In genomic region chr2:196234672-196235071, GRCh38 we compare ENCODE assay signal across 9 cellular contexts.
A peak's percentile ranks its signal among the peaks of the same experiment; 100 is the strongest.
DNase-seq lines count a peak whose midpoint lies in the region; TF ChIP-seq lines count a peak whose summit lies in the region.
"Had no signal": no experiment of that assay in that cellular context is flagged by ENCODE, and none has a peak within 500 bp of the region (broad histone marks: within the 10 kb centered on the region; RNA-seq: fewer than 3 reads in every experiment).

No MANE protein-coding gene starts in this region.

- peaks cover 0 to 10% of the 10 kb centered on the region in 2 donors for H3K4me1 ChIP-seq in breast epithelium
- H3K4me1 ChIP-seq in SJSA1 (replicated peaks): peaks cover 49% of the 10 kb centered on the region
- peaks cover 34 to 94% (median 61%) of the 10 kb centered on the region in 6 donors for H3K4me1 ChIP-seq in spleen

- no peak overlapping the region for H3K4me3 ChIP-seq in breast epithelium
- no peak overlapping the region for H3K4me3 ChIP-seq in SJSA1
- H3K4me3 ChIP-seq in spleen: no peak overlapping the region

- H3K27me3 ChIP-seq in breast epithelium: no peaks in the 10 kb centered on the region
- no peaks in the 10 kb centered on the region for H3K27me3 ChIP-seq in SJSA1 (replicated peaks)
- H3K27me3 ChIP-seq in spleen (replicated peaks in 1 of 7): no peaks in the 10 kb centered on the region

- H3K27me3 Mint-ChIP-seq in MCF 10A (ENCODE audit: insufficient read depth, unreplicated experiment): no peaks in the 10 kb centered on the region

- DNase-seq in MCF 10A (ENCODE audit: unreplicated experiment) (peak; percentile 15), breast epithelium (ENCODE audit: low spot score in 2 of 2) (no peak), SJSA1 (ENCODE audit: low read depth in 1 of 2, low spot score in 2 of 2) (peak; percentile 52 to 68), amniotic epithelial cell (ENCODE audit: low read depth) (peak; percentile 97), spleen (no peak), substantia nigra (lab: John Stamatoyannopoulos, UW) (no peak), iPS-NIHi7 (ENCODE audit: extremely low spot score) (no peak), middle frontal gyrus (ENCODE audit: extremely low spot score, low spot score) (no peak)

- no peak overlapping the region for H3K4me3 Mint-ChIP-seq in MCF 10A (ENCODE audit: unreplicated experiment)

- H3K36me3 ChIP-seq in breast epithelium: no peaks in the 10 kb centered on the region
- 0 out of 2 replicates have a peak, but pooled peaks cover 2% of the 10 kb centered on the region for H3K36me3 ChIP-seq in SJSA1
- H3K36me3 ChIP-seq in spleen: peaks cover 0 to 15% (median 0%) of the 10 kb centered on the region in 6 donors

- no peaks in the 10 kb centered on the region for H3K36me3 Mint-ChIP-seq in MCF 10A (ENCODE audit: insufficient read depth, unreplicated experiment)

- H3K4me1 Mint-ChIP-seq in MCF 10A (ENCODE audit: insufficient read depth, unreplicated experiment): peaks cover 23% of the 10 kb centered on the region

- H3K27ac ChIP-seq in breast epithelium (peak overlapping the region in 1 of 2 donors; percentile 89), SJSA1 (peak overlapping the region; percentile 82), spleen (peak overlapping the region; percentile 12 to 85 (median 76)), substantia nigra (ENCODE audit: low read depth, low read length, poor library complexity, severe bottlenecking) (no peak overlapping the region)
- H3K27ac ChIP-seq: C4-2B had no signal

- intact Hi-C loops in MCF 10A (cut with micrococcal nuclease): no loop called here
- intact Hi-C loops in breast epithelium (cut with DNase I; ENCODE audit: low total_unique reads): no loop called here
- intact Hi-C loops in spleen (cut with DNase I; ENCODE audit: low total_unique reads): no loop called here

- H3K9me3 ChIP-seq in breast epithelium (no peaks in the 10 kb centered on the region), SJSA1 (replicated peaks) (no peaks in the 10 kb centered on the region), spleen (no peaks in the 10 kb centered on the region)

- no peaks in the 10 kb centered on the region for H3K9me3 Mint-ChIP-seq in MCF 10A (ENCODE audit: unreplicated experiment)

- POLR2A ChIA-PET in MCF 10A (lab: Yijun Ruan, JAX): interaction anchor here (0.7 to 5.3 kb wide), 7 partner anchors 9 to 75 kb away, joined by 3 to 60 read pairs (median 5); partner anchors contain the start of gene STK17B

- CTCF ChIA-PET in MCF 10A (lab: Yijun Ruan, JAX): interaction anchor here (0.6 to 3.3 kb wide), 4 partner anchors 42 to 1544 kb away, joined by 3 to 8 read pairs (median 3); no protein-coding TSS in a partner anchor

- TF ChIP-seq CTCF in MCF 10A (IDR thresholded peaks at IDR 0.05; ENCODE audit: unreplicated experiment) (no peak), breast epithelium (IDR thresholded peaks at IDR 0.05) (no peak), spleen (IDR thresholded peaks at IDR 0.05 in 8 of 11, conservative IDR thresholded peaks at IDR 0.05 in 3 of 11) (no peak)

- no peak for TF ChIP-seq POLR2A in breast epithelium (IDR thresholded peaks at IDR 0.05)
- no peak for TF ChIP-seq POLR2A in spleen (IDR thresholded peaks at IDR 0.05)

- peak overlapping the region; percentile 85 for H3K27ac Mint-ChIP-seq in MCF 10A (ENCODE audit: low read depth, unreplicated experiment)

- WGBS in spleen, 5 donors: 47 to 72% (median 61%) methylated on average over 4 of the region's 4 CpGs

- BruUV-seq in MCF 10A (replicated peaks; lab: Mats Ljungman, UMichigan): no TSS peak

Comparison
In these comparisons a context has a peak if more than half of its experiments do, and no peak if none do; other contexts are left out.
1. DNase-seq: peak in MCF 10A (single experiment), SJSA1 (2 of 2) and amniotic epithelial cell (single experiment); none in breast epithelium (0 of 2), spleen (single experiment), substantia nigra (0 of 49), iPS-NIHi7 (single experiment) and middle frontal gyrus (single experiment).